11 cellular contexts compared by ENCODE assay signal in the genomic region with DNA sequence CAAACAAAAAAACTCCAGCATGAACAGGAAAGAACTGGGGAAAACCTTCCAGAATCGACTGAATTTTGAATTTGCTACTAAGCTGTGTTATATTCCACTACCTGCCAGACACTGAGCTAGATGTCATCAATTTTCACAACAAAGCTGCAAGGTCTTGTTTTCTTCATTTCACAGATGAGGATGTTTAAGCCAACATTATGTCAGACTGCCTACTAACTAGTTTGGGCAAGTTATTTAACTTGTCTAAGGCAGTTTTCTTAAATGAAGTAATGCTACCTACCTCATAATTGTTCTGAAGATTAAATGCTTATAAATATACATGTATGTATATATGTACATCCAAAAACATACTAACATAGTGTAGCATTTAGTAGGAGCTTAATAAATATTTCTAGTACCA.
"Had no signal": no experiment of that assay in that cellular context is flagged by ENCODE, and none has a peak within 500 bp of the region (broad histone marks: within the 10 kb centered on the region; RNA-seq: fewer than 3 reads in every experiment).

No MANE protein-coding gene starts in this region.

- H3K4me1 ChIP-seq: HAP-1 had no signal

- H3K27ac ChIP-seq: GM23248 had no signal

- H3K36me3 ChIP-seq: HAP-1 had no signal

- FAIRE-seq: H1, H54 had no signal

- ATAC-seq: GM23338, HCT116 had no signal

- H3K4me3 ChIP-seq: GM23248, GM23338, HAP-1 had no signal

- H3K9me3 ChIP-seq: HAP-1 had no signal

- DNase-seq: GM23248, GOT3, H7, H9, HCEC 1CT, HFFc6 had no signal
